1 cellular context compared by ENCODE assay signal in the genomic region with DNA sequence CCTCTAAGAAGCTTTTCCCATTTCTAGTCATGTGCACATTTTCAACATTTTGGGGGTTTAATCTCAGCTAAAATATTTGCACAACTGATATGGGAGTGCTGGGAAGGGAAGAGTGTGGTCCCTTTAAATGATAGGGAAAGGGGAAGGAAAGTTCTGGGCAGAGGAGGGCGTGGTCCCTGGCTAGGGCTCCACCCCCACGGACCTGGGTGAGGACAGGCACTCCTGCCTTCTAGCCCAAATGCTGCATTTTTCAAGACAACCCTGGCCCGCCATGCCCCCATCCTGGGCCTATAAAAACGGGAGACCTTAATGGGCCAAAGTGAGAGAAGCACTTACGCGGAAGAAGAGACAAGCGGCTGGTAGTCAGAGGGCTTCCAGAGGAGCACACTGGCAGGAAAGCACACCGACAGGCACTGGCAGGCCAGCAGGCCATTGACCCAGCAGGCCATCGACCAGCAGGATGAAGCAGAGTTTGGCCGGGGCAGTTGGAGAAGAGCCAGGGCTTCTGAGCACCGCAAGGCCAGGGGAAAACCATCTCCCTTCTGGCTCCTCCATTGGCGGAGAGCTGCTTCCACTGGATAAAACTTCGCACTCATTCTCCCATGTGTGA.
TF ChIP-seq lines count a peak whose summit lies in the region.

No MANE protein-coding gene starts in this region.

TF ChIP-seq in GM23338, 12 proteins besides CTCF, POLR2A, EP300 and RAD21 (continued from another document):
- TF ChIP-seq, protein P1, sequence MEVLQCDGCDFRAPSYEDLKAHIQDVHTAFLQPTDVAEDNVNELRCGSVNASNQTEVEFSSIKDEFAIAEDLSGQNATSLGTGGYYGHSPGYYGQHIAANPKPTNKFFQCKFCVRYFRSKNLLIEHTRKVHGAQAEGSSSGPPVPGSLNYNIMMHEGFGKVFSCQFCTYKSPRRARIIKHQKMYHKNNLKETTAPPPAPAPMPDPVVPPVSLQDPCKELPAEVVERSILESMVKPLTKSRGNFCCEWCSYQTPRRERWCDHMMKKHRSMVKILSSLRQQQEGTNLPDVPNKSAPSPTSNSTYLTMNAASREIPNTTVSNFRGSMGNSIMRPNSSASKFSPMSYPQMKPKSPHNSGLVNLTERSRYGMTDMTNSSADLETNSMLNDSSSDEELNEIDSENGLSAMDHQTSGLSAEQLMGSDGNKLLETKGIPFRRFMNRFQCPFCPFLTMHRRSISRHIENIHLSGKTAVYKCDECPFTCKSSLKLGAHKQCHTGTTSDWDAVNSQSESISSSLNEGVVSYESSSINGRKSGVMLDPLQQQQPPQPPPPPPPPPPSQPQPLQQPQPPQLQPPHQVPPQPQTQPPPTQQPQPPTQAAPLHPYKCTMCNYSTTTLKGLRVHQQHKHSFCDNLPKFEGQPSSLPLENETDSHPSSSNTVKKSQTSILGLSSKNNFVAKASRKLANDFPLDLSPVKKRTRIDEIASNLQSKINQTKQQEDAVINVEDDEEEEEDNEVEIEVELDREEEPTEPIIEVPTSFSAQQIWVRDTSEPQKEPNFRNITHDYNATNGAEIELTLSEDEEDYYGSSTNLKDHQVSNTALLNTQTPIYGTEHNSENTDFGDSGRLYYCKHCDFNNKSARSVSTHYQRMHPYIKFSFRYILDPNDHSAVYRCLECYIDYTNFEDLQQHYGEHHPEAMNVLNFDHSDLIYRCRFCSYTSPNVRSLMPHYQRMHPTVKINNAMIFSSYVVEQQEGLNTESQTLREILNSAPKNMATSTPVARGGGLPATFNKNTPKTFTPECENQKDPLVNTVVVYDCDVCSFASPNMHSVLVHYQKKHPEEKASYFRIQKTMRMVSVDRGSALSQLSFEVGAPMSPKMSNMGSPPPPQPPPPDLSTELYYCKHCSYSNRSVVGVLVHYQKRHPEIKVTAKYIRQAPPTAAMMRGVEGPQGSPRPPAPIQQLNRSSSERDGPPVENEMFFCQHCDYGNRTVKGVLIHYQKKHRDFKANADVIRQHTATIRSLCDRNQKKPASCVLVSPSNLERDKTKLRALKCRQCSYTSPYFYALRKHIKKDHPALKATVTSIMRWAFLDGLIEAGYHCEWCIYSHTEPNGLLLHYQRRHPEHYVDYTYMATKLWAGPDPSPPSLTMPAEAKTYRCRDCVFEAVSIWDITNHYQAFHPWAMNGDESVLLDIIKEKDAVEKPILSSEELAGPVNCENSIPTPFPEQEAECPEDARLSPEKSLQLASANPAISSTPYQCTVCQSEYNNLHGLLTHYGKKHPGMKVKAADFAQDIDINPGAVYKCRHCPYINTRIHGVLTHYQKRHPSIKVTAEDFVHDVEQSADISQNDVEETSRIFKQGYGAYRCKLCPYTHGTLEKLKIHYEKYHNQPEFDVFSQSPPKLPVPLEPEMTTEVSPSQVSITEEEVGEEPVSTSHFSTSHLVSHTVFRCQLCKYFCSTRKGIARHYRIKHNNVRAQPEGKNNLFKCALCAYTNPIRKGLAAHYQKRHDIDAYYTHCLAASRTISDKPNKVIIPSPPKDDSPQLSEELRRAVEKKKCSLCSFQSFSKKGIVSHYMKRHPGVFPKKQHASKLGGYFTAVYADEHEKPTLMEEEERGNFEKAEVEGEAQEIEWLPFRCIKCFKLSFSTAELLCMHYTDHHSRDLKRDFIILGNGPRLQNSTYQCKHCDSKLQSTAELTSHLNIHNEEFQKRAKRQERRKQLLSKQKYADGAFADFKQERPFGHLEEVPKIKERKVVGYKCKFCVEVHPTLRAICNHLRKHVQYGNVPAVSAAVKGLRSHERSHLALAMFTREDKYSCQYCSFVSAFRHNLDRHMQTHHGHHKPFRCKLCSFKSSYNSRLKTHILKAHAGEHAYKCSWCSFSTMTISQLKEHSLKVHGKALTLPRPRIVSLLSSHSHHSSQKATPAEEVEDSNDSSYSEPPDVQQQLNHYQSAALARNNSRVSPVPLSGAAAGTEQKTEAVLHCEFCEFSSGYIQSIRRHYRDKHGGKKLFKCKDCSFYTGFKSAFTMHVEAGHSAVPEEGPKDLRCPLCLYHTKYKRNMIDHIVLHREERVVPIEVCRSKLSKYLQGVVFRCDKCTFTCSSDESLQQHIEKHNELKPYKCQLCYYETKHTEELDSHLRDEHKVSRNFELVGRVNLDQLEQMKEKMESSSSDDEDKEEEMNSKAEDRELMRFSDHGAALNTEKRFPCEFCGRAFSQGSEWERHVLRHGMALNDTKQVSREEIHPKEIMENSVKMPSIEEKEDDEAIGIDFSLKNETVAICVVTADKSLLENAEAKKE (CRISPR knock-in tag; IDR thresholded peaks at IDR 0.05): no peak
- TF ChIP-seq ZNF331 (CRISPR knock-in tag; IDR thresholded peaks at IDR 0.05; ENCODE audit: low read depth): no peak
- no peak for TF ChIP-seq NANOG (IDR thresholded peaks at IDR 0.05; ENCODE audit: borderline replicate concordance)
- TF ChIP-seq, protein P2, sequence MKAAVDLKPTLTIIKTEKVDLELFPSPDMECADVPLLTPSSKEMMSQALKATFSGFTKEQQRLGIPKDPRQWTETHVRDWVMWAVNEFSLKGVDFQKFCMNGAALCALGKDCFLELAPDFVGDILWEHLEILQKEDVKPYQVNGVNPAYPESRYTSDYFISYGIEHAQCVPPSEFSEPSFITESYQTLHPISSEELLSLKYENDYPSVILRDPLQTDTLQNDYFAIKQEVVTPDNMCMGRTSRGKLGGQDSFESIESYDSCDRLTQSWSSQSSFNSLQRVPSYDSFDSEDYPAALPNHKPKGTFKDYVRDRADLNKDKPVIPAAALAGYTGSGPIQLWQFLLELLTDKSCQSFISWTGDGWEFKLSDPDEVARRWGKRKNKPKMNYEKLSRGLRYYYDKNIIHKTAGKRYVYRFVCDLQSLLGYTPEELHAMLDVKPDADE (IDR thresholded peaks at IDR 0.05): no peak
- no peak for TF ChIP-seq JUNB (IDR thresholded peaks at IDR 0.05; ENCODE audit: unreplicated experiment)
- TF ChIP-seq STAT1 (IDR thresholded peaks at IDR 0.05; ENCODE audit: unreplicated experiment): no peak
- TF ChIP-seq EZH2phosphoT487 (IDR thresholded peaks at IDR 0.05; ENCODE audit: unreplicated experiment): no peak
